Comparison of ENCODE assay signal across 25 cellular contexts in the genomic region with DNA sequence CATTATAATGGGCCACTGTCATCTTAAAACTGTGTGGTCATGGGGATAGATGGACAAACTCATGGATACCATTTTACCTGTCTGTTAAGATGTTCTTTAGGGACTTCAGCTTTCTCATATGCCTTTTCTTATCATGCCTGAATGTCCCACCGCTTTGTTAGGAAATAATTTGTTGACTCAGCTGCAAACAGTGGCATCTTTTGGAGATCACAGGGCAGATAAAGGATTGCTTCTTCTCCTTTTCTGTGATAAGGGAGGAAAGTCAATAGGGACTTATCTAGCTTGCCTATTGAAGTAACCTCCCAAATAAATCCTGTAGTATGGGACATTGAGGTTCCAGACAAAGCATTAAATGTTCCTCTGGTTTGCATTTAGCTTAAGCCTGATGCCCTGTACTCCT.
"Had no signal": no experiment of that assay in that cellular context is flagged by ENCODE, and none has a peak within 500 bp of the region (broad histone marks: within the 10 kb centered on the region; RNA-seq: fewer than 3 reads in every experiment).

No MANE protein-coding gene starts in this region.

- ATAC-seq: T-cell had no signal

- H3K27ac ChIP-seq: KMS-11, SJSA1, SK-N-MC had no signal

- H3K27me3 ChIP-seq: SJSA1 had no signal

- H3K4me3 ChIP-seq: SJSA1, SK-N-MC had no signal

- H3K9ac ChIP-seq: KMS-11 had no signal

- H3K4me1 ChIP-seq: SJSA1 had no signal

- H3K4me2 ChIP-seq: KMS-11 had no signal

- DNase-seq: IMR-90, Kasumi-1, MV-4-11, NCI-H1092, NCI-H1105 treated with DMSO at 0.1 percent for 48 hours, NCI-H1417 treated with DMSO at 0.1 percent for 48 hours, NCI-H146, NCI-H1694 treated with DMSO at 0.1 percent for 48 hours, NCI-H1930, NCI-H2081, NCI-H2107, NCI-H226, NCI-H446, NCI-H510A, NCI-H524 treated with DMSO at 0.1 percent for 48 hours, NCI-H69, NCI-H774, Right ventricle myocardium superior, RPMI8226, SIG-M5, SW 1271, T-cell had no signal

- H3K9me3 ChIP-seq: SJSA1 had no signal

- H3K36me3 ChIP-seq: SJSA1 had no signal
